In genomic region chr12:108638141-108638823, GRCh38 we compare ENCODE assay signal across 10 cellular contexts. TPM values are rescaled to one million over a fixed set of nuclear protein-coding genes. Genes with fewer than 3 reads are reported as not detected.
DNase-seq lines count a peak whose midpoint lies in the region; ATAC-seq and TF ChIP-seq lines count a peak whose summit lies in the region.
"Had no signal": no experiment of that assay in that cellular context is flagged by ENCODE, and none has a peak within 500 bp of the region (broad histone marks: within the 10 kb centered on the region; RNA-seq: fewer than 3 reads in every experiment).

No MANE protein-coding gene starts in this region.

- peak overlapping the region; percentile 77 for H3K27ac Mint-ChIP-seq in glutamatergic neuron (ENCODE audit: unreplicated experiment)
- H3K27ac Mint-ChIP-seq in CD4-positive, alpha-beta T cell = no peak overlapping the region

- H3K27me3 ChIP-seq in CD4-positive, alpha-beta T cell (ENCODE audit: control insufficient read depth, insufficient read depth, low read length) = no peaks in the 10 kb centered on the region

- H3K4me1 Mint-ChIP-seq in glutamatergic neuron (ENCODE audit: low read depth, unreplicated experiment) = peaks cover 50% of the 10 kb centered on the region
- H3K4me1 Mint-ChIP-seq in CD4-positive, alpha-beta T cell (ENCODE audit: low read depth) = peaks cover 40% of the 10 kb centered on the region

- ATAC-seq in CD4-positive, alpha-beta T cell (ENCODE audit: poor library complexity) = no peak
- ATAC-seq in HG03354 (IDR thresholded peaks at IDR 0.05; ENCODE audit: poor library complexity, severe bottlenecking, unreplicated experiment) = no peak

- TF ChIP-seq CTCF in glutamatergic neuron (IDR thresholded peaks at IDR 0.05; ENCODE audit: partially characterized antibody, unreplicated experiment) = no peak
- no peak for TF ChIP-seq CTCF in CD4-positive, alpha-beta T cell (IDR thresholded peaks at IDR 0.05)

- peaks cover 16% of the 10 kb centered on the region for H3K9me3 Mint-ChIP-seq in glutamatergic neuron (ENCODE audit: unreplicated experiment)
- H3K9me3 Mint-ChIP-seq in CD4-positive, alpha-beta T cell = no peaks in the 10 kb centered on the region
- H3K9me3 Mint-ChIP-seq: T-helper 1 cell treated with Interleukin-12 subunit alpha and Interleukin-12 subunit beta and Interleukin-4 antibody, amounts not matched to agents 30 μg/mL and 1 μg/mL, for 36 hours had no signal

- peaks cover 4% of the 10 kb centered on the region for H3K36me3 Mint-ChIP-seq in glutamatergic neuron (ENCODE audit: unreplicated experiment)
- peaks cover 7% of the 10 kb centered on the region for H3K36me3 Mint-ChIP-seq in CD4-positive, alpha-beta T cell (ENCODE audit: low read depth)

- H3K4me3 Mint-ChIP-seq in glutamatergic neuron (ENCODE audit: unreplicated experiment) = no peak overlapping the region
- no peak overlapping the region for H3K4me3 Mint-ChIP-seq in CD4-positive, alpha-beta T cell
- H3K4me3 Mint-ChIP-seq: T-helper 1 cell treated with Interleukin-12 subunit alpha and Interleukin-12 subunit beta and Interleukin-4 antibody, amounts not matched to agents 30 μg/mL and 1 μg/mL, for 36 hours had no signal

- peak; percentile 93 for DNase-seq in COLO829 (ENCODE audit: low spot score)
- peak; percentile 75 for DNase-seq in NCI-H526 treated with DMSO at 0.1 percent for 48 hours (lab: John Stamatoyannopoulos, UW)
- no peak for DNase-seq in glutamatergic neuron
- DNase-seq in nucleus accumbens (lab: John Stamatoyannopoulos, UW) = peak; percentile 17 to 89 (median 70)
- no peak for DNase-seq in mucosa of gallbladder (ENCODE audit: low spot score)
- DNase-seq in SHP77 (lab: John Stamatoyannopoulos, UW) = no peak
- DNase-seq in CD4-positive, alpha-beta T cell = no peak

- POLR2A ChIA-PET in CD4-positive, alpha-beta T cell (lab: Charles Lee) = interaction anchor here (1.2 kb wide), 1 partner anchor 26 kb away, joined by 3 read pairs; no protein-coding TSS in a partner anchor

- CTCF ChIA-PET in CD4-positive, alpha-beta T cell (lab: Charles Lee) = interaction anchor here (1.6 kb wide), 1 partner anchor 165 kb away, joined by 3 read pairs; no protein-coding TSS in a partner anchor

- H3K27me3 Mint-ChIP-seq in glutamatergic neuron (ENCODE audit: unreplicated experiment) = peaks cover 14% of the 10 kb centered on the region
- H3K27me3 Mint-ChIP-seq in CD4-positive, alpha-beta T cell = no peaks in the 10 kb centered on the region

- H3K27ac ChIP-seq in CD4-positive, alpha-beta T cell (ENCODE audit: low read depth, low read length) = no peak overlapping the region

- intact Hi-C loops in CD4-positive, alpha-beta T cell (cut with DNase I, micrococcal nuclease) = loop anchor here in 1 of 2 experiments (10.0 kb wide), 1 partner anchor 417 kb away; the partner anchor contains the start of gene USP30

- no peaks in the 10 kb centered on the region for H3K9me3 ChIP-seq in CD4-positive, alpha-beta T cell (ENCODE audit: control insufficient read depth, low read length)

RNA-seq across cellular contexts. Expression of gene SELPLG, which starts 4.6 kb away (rescaled TPM):
- total RNA-seq in glutamatergic neuron (ENCODE audit: unreplicated experiment) = 0.34 TPM
- total RNA-seq in mucosa of gallbladder = 22.4 TPM
- 10 to 100 TPM; 25.7 to 27.8 TPM for total RNA-seq in CD4-positive, alpha-beta T cell

RNA-seq across cellular contexts. Expression of gene TMEM119, which starts 40.4 kb away (rescaled TPM):
- total RNA-seq in glutamatergic neuron (ENCODE audit: unreplicated experiment) (0.15 TPM), mucosa of gallbladder (10.6 TPM)
- total RNA-seq in CD4-positive, alpha-beta T cell = 1 to 10 TPM; 2.1 to 2.6 TPM
- total RNA-seq: kidney epithelial cell had no signal

Comparison
In these comparisons a context has a peak if more than half of its experiments do, and no peak if none do; other contexts are left out.
1. DNase-seq: peak in COLO829 (single experiment), NCI-H526 treated with DMSO at 0.1 percent for 48 hours (single experiment) and nucleus accumbens (56 of 56); none in glutamatergic neuron (single experiment), mucosa of gallbladder (single experiment), SHP77 (0 of 2) and CD4-positive, alpha-beta T cell (0 of 10).
2. RNA of gene SELPLG, which starts 4.6 kb away (total RNA-seq): 25.7 to 27.8 TPM in CD4-positive, alpha-beta T cell and 22.4 TPM in mucosa of gallbladder (single experiment); 0.34 TPM in glutamatergic neuron (single experiment); every median in the first group is over 10 times any median in the second.